In the genomic region with DNA sequence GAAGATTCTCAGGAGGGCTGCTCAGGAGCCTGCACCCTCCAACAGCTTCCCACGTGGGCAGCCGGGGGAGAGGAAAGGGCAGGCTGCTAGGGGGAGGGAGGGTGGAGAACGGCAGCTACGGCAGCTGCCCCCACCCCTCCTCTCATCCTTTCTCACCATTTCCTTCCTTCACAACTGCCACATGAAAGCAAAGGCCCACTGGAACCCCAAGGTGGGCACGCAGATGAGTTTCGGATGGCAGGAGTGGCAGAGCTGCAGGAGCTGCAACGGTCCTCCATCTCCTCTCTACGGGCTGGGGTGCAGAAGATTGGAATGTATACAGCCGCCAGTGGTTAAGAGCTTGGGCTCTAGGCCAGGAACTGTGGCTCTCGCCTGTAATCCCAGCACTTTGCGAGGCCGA, we compare ENCODE assay signal across 14 cellular contexts.
DNase-seq lines count a peak whose midpoint lies in the region; ATAC-seq and TF ChIP-seq lines count a peak whose summit lies in the region.
"Had no signal": no experiment of that assay in that cellular context is flagged by ENCODE, and none has a peak within 500 bp of the region (broad histone marks: within the 10 kb centered on the region; RNA-seq: fewer than 3 reads in every experiment).

No MANE protein-coding gene starts in this region.

- CTCF ChIA-PET in RWPE1 (lab: Yijun Ruan, JAX): no interaction called here

- H3K4me3 ChIP-seq in fibroblast of villous mesenchyme (ENCODE audit: low read depth, low read length) (no peak overlapping the region), stomach smooth muscle (ENCODE audit: low read length in 2 of 2) (no peak overlapping the region)

- no peaks in the 10 kb centered on the region for H3K9me3 ChIP-seq in stomach smooth muscle (ENCODE audit: control insufficient read depth in 2 of 2, low read length in 2 of 2)

- peaks cover 47% of the 10 kb centered on the region for H3K4me1 ChIP-seq in stomach smooth muscle (ENCODE audit: control insufficient read depth, insufficient read depth, low read length)

- no peaks in the 10 kb centered on the region for H3K36me3 Mint-ChIP-seq in activated T-cell treated with anti-CD3 and anti-CD28 coated beads, Interleukin-2, amount 50 U/mL, for 72 hours (ENCODE audit: insufficient read depth in 2 of 2)

- no peak for ATAC-seq in activated T-cell treated with anti-CD3 and anti-CD28 coated beads, Interleukin-2, amount 50 U/mL, for 72 hours (replicated peaks in 1 of 2)

- H3K27me3 Mint-ChIP-seq in activated T-cell treated with anti-CD3 and anti-CD28 coated beads, Interleukin-2, amount 50 U/mL, for 72 hours (ENCODE audit: low read depth): peaks cover 9% of the 10 kb centered on the region

- no peaks in the 10 kb centered on the region for H3K9me3 Mint-ChIP-seq in activated T-cell treated with anti-CD3 and anti-CD28 coated beads, Interleukin-2, amount 50 U/mL, for 72 hours

- H3K4me3 Mint-ChIP-seq in activated T-cell treated with anti-CD3 and anti-CD28 coated beads, Interleukin-2, amount 50 U/mL, for 72 hours: peak overlapping the region; percentile 12 to 32
- H3K4me3 Mint-ChIP-seq: H9 had no signal

- no peak for DNase-seq in activated T-cell treated with anti-CD3 and anti-CD28 coated beads, Interleukin-2, amount 50 U/mL, for 72 hours
- DNase-seq in activated T-cell treated with anti-CD3 and anti-CD28 coated beads for 4 hours (no peak), RPMI8226 (peak; percentile 39), fibroblast of villous mesenchyme (ENCODE audit: low read depth) (peak; percentile 66), RWPE1 (ENCODE audit: low spot score) (no peak), SK-N-DZ (ENCODE audit: low spot score) (no peak)
- DNase-seq in activated CD4-positive, alpha-beta T cell treated with anti-CD3 and anti-CD28 coated beads, Interleukin-2, amount 50 U/mL, for 4 hours: no peak
- DNase-seq: activated CD4-positive, alpha-beta T cell treated with anti-CD3 and anti-CD28 coated beads, Interleukin-2, amount 50 U/mL, for 1 hour; activated naive CD4-positive, alpha-beta T cell; central memory CD4-positive, alpha-beta T cell; H9; NCI-H82; stimulated activated CD4-positive, alpha-beta T cell treated with anti-CD3 and anti-CD28 coated beads, Interleukin-4, amount 100 ng/mL, for 4 hours had no signal

- no peak overlapping the region for H3K27ac Mint-ChIP-seq in activated T-cell treated with anti-CD3 and anti-CD28 coated beads, Interleukin-2, amount 50 U/mL, for 72 hours

- peaks cover 33% of the 10 kb centered on the region for H3K4me1 Mint-ChIP-seq in activated T-cell treated with anti-CD3 and anti-CD28 coated beads, Interleukin-2, amount 50 U/mL, for 72 hours (ENCODE audit: low read depth)

- no peaks in the 10 kb centered on the region for H3K36me3 ChIP-seq in stomach smooth muscle (ENCODE audit: control insufficient read depth in 2 of 2, insufficient read depth in 2 of 2, low read length in 2 of 2)

- no peak overlapping the region for H3K9ac ChIP-seq in stomach smooth muscle (ENCODE audit: low read length in 2 of 2)

- POLR2A ChIA-PET in RWPE1 (lab: Yijun Ruan, JAX; ENCODE audit: low non-redundant PET): no interaction called here

- no peaks in the 10 kb centered on the region for H3K27me3 ChIP-seq in stomach smooth muscle (ENCODE audit: control insufficient read depth in 1 of 2, insufficient read depth in 2 of 2, low read length in 2 of 2)

- H3K27ac ChIP-seq in stomach smooth muscle (ENCODE audit: low read length) (peak overlapping the region; percentile 24), RWPE1 (no peak overlapping the region)

- TF ChIP-seq CTCF in fibroblast of villous mesenchyme (IDR thresholded peaks at IDR 0.05; ENCODE audit: insufficient read depth, low read depth, low read length) (no peak), RWPE1 (conservative IDR thresholded peaks at IDR 0.05; ENCODE audit: low read depth) (no peak)

Comparison
In these comparisons a context has a peak if more than half of its experiments do, and no peak if none do; other contexts are left out.
1. DNase-seq: peak in RPMI8226 (single experiment) and fibroblast of villous mesenchyme (single experiment); none in activated T-cell treated with anti-CD3 and anti-CD28 coated beads, Interleukin-2, amount 50 U/mL, for 72 hours (0 of 2), activated T-cell treated with anti-CD3 and anti-CD28 coated beads for 4 hours (single experiment), RWPE1 (single experiment), activated CD4-positive, alpha-beta T cell treated with anti-CD3 and anti-CD28 coated beads, Interleukin-2, amount 50 U/mL, for 4 hours (0 of 2) and SK-N-DZ (single experiment).